ENCODE assay signal across 17 cellular contexts in the genomic region with DNA sequence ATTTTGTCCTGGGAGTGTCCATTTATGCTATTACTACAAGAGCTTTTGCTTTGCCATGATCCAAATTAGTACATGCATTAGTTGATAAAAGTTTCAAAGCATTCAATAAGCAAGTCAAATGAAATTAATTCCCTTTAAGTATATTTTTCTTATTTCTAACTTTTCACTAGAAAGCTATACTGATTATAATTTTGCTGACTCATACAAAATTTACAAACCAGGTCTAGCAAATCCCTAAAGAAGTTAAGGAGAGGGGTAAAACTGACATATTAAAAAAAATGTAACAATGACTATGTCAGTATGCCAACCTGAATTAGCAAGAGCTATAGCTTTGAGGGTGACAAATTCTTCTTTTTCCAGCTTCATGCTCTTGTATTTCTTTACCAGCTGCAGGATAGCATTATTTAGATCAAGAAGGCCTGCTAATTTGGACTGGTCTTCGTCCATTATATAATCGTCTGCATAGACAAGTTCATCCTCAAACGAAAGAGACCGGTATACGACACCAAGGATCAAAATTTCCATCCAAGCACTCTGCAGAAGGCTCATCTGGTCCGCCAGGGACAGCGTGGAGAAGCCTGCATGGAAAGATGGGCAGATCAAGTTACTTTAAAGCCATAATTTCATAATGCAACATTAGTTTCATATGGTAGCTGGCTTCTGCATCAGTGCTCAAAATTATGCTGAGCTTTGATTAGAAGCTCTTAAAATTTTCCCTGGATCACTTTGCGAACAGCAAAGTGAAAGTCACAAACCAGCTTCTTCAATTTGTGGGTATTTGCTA.
"Had no signal": no experiment of that assay in that cellular context is flagged by ENCODE, and none has a peak within 500 bp of the region (broad histone marks: within the 10 kb centered on the region; RNA-seq: fewer than 3 reads in every experiment).

No MANE protein-coding gene starts in this region.

- H3K27me3 ChIP-seq: colonic mucosa, suprapubic skin, transverse colon, vagina had no signal

- ATAC-seq: activated CD8-positive, alpha-beta T cell treated with anti-CD3 and anti-CD28 coated beads, Interleukin-2, amount 10 ng/mL, durations not matched to agents 7 days and 5 days; mucosa of descending colon; stimulated activated naive CD8-positive, alpha-beta T cell treated with anti-CD3 and anti-CD28 coated beads, Interleukin-15, amount 100 ng/mL, for 72 hours had no signal

- H3K36me3 ChIP-seq: colonic mucosa, suprapubic skin, transverse colon, vagina had no signal

- H3K9me3 ChIP-seq: colonic mucosa, mucosa of descending colon, suprapubic skin, transverse colon, vagina had no signal

- H3K4me3 ChIP-seq: colonic mucosa, mucosa of descending colon, suprapubic skin, transverse colon, vagina had no signal

- DNase-seq: activated CD4-positive, alpha-beta T cell treated with anti-CD3 and anti-CD28 coated beads for 48 hours; activated CD4-positive, CD25-positive, alpha-beta regulatory T cell; activated CD8-positive, alpha-beta memory T cell treated with anti-CD3 and anti-CD28 coated beads, Interleukin-2, amount 50 U/mL, for 4 hours; activated CD8-positive, alpha-beta T cell treated with anti-CD3 and anti-CD28 coated beads, Interleukin-2, amount 10 ng/mL, durations not matched to agents 7 days and 5 days; activated effector memory CD4-positive, alpha-beta T cell treated with anti-CD3 and anti-CD28 coated beads, Interleukin-2, amount 50 U/mL, for 16 hours; activated naive CD4-positive, alpha-beta T cell treated with anti-CD3 and anti-CD28 coated beads, Interleukin-2, amount 50 U/mL, for 16 hours; activated T-cell treated with anti-CD3 and anti-CD28 coated beads, Interleukin-2, amount 50 U/mL, for 48 hours; aorta; colonic mucosa; mucosa of descending colon; naive B cell; stimulated activated CD4-positive, alpha-beta T cell treated with anti-CD3 and anti-CD28 coated beads, Interleukin-2, amount 100 ng/mL, for 48 hours; stimulated activated naive CD8-positive, alpha-beta T cell treated with anti-CD3 and anti-CD28 coated beads, Interleukin-15, amount 100 ng/mL, for 72 hours; T1000; transverse colon had no signal

- H3K4me1 ChIP-seq: colonic mucosa, suprapubic skin, transverse colon, vagina had no signal
